Comparison of ENCODE assay signal across 16 cellular contexts in the genomic region with DNA sequence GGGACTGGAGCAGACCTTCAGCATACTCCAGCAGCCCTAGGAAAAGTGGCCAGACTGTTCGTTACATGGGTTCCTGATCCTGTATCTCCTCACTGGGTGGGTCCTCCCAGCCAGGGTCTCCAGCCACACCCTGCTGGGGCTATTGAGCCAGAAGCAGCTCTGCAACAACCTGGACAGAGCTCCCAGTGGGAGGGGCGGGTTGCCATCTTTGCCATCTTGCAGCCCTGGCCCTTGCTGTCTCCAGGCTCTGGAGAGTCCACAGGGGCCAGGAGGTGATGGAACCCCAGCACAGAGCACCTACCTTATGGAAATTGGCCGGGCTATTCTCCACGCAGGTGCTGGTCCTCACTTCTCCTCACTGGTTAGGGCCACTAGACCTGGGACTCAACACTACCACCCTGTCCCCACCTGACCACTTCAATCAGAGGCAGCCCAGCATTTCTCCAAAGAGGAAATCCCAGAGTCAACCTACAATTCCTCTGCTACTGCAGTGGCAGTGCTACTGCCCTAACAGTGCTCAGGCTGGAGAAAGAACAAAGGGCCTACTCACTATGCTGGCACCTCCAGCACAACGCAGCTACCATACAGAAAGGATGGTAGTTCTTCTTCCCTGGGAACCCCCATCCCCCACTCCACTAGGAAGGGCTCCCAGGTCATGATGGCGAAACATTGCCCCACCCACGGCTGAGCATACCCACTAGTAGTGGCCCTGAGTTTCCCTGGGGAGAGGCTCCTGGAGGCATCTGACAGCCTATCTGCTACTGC.
A peak's percentile ranks its signal among the peaks of the same experiment; 100 is the strongest.
DNase-seq lines count a peak whose midpoint lies in the region; ATAC-seq lines count a peak whose summit lies in the region.
"Had no signal": no experiment of that assay in that cellular context is flagged by ENCODE, and none has a peak within 500 bp of the region (broad histone marks: within the 10 kb centered on the region; RNA-seq: fewer than 3 reads in every experiment).

No MANE protein-coding gene starts in this region.

- H3K23ac ChIP-seq in trophoblast cell (ENCODE audit: low read length), result no peak overlapping the region

- DNase-seq in caudate nucleus (lab: John Stamatoyannopoulos, UW) (peak in 10 of 61 donors; percentile 19 to 40 (median 27)), globus pallidus (ENCODE audit: low spot score) (peak; percentile 77), trophoblast cell (no peak), RKO (ENCODE audit: low spot score) (no peak)
- no peak for DNase-seq in NK-92 treated with Interleukin-12 subunit alpha and Interleukin-12 subunit beta, amount 100 ng/mL, for 24 hours (lab: John Stamatoyannopoulos, UW)
- DNase-seq: BE2C; CD4-positive, alpha-beta memory T cell; DMS79; HCEC 1CT; HFFc6 had no signal

- no CpG with 5 or more reads among the region's 7 CpGs for WGBS in trophoblast cell (ENCODE audit: extremely low coverage, insufficient coverage, insufficient read length)

- no peak overlapping the region for H3K4me2 ChIP-seq in trophoblast cell (ENCODE audit: low read length)

- H2BK12ac ChIP-seq in trophoblast cell (ENCODE audit: low read length), result no peak overlapping the region

- H3K4me3 ChIP-seq in trophoblast cell (ENCODE audit: low read depth, low read length), result peak overlapping the region; percentile 16
- H3K4me3 ChIP-seq: GM12878 had no signal

- H3K36me3 ChIP-seq in trophoblast cell (ENCODE audit: control insufficient read depth in 1 of 2, insufficient read depth in 2 of 2, low read length in 2 of 2), result no peaks in the 10 kb centered on the region
- H3K36me3 ChIP-seq: BE2C had no signal

- H3K9ac ChIP-seq in trophoblast cell (ENCODE audit: low read length), result no peak overlapping the region

- no peak overlapping the region for H3K18ac ChIP-seq in trophoblast cell (ENCODE audit: low read length)

- H3K27ac ChIP-seq in caudate nucleus (ENCODE audit: low read depth, low read length) (peak overlapping the region; percentile 72), trophoblast cell (ENCODE audit: low read depth, low read length) (no peak overlapping the region), temporal lobe (ENCODE audit: low read depth, low read length) (peak overlapping the region; percentile 63)
- H3K27ac ChIP-seq: C4-2B, HL-60 had no signal

- H2BK120ac ChIP-seq in trophoblast cell (ENCODE audit: insufficient read depth, low read length, poor library complexity), result no peak overlapping the region

- no peak for ATAC-seq in GM21360 (IDR thresholded peaks at IDR 0.05; ENCODE audit: unreplicated experiment)
- ATAC-seq in GM19452 (IDR thresholded peaks at IDR 0.05; ENCODE audit: unreplicated experiment), result no peak
- ATAC-seq: GM12878 had no signal

- no peak overlapping the region for H2AK5ac ChIP-seq in trophoblast cell (ENCODE audit: low read length)

- H3K14ac ChIP-seq in trophoblast cell (ENCODE audit: low read length), result no peak overlapping the region

- H3K4ac ChIP-seq in trophoblast cell (ENCODE audit: low read depth, low read length), result no peak overlapping the region

- H4K91ac ChIP-seq in trophoblast cell (ENCODE audit: low read depth, low read length), result no peak overlapping the region

- H3K9me3 ChIP-seq in trophoblast cell (ENCODE audit: insufficient read depth, low read depth, low read length), result peaks cover 1% of the 10 kb centered on the region

- no peak overlapping the region for H2AFZ ChIP-seq in trophoblast cell (ENCODE audit: insufficient read depth, low read length, poor library complexity)

- H2BK5ac ChIP-seq in trophoblast cell (ENCODE audit: low read depth, low read length, poor library complexity), result no peak overlapping the region

- H3K79me2 ChIP-seq in trophoblast cell (ENCODE audit: control insufficient read depth, insufficient read depth, low read length, poor library complexity), result no peaks in the 10 kb centered on the region

- no peaks in the 10 kb centered on the region for H3K79me1 ChIP-seq in trophoblast cell (ENCODE audit: low read length)

- no peak overlapping the region for H4K12ac ChIP-seq in trophoblast cell (ENCODE audit: low read depth, low read length)

- H3K4me1 ChIP-seq in trophoblast cell (ENCODE audit: control insufficient read depth in 1 of 2, insufficient read depth in 2 of 2, low read length in 2 of 2), result no peaks in the 10 kb centered on the region
- H3K4me1 ChIP-seq: BE2C had no signal

- no peak overlapping the region for H4K8ac ChIP-seq in trophoblast cell (ENCODE audit: low read depth, low read length)

- H3K27me3 ChIP-seq in trophoblast cell (ENCODE audit: insufficient read depth, low read length), result no peaks in the 10 kb centered on the region
- H3K27me3 ChIP-seq: BE2C had no signal
